In genomic region chr2:178804791-178805190, GRCh38 we compare ENCODE assay signal across 8 cellular contexts. TPM values are rescaled to one million over a fixed set of nuclear protein-coding genes. Genes with fewer than 3 reads are reported as not detected.
A peak's percentile ranks its signal among the peaks of the same experiment; 100 is the strongest.
DNase-seq lines count a peak whose midpoint lies in the region; ATAC-seq and TF ChIP-seq lines count a peak whose summit lies in the region.

No MANE protein-coding gene starts in this region.

- H2BK15ac ChIP-seq in H9 (ENCODE audit: low read depth, low read length): no peak overlapping the region

- DNase-seq in EL: peak; percentile 21
- DNase-seq in H9: no peak
- peak; percentile 12 for DNase-seq in NCI-H748 (lab: John Stamatoyannopoulos, UW; ENCODE audit: unreplicated experiment)
- peak; percentile 6 to 12 for DNase-seq in fibroblast of lung (ENCODE audit: low read depth in 2 of 2)
- DNase-seq in upper lobe of right lung: no peak
- DNase-seq in globus pallidus (ENCODE audit: low spot score): no peak
- no peak for DNase-seq in SHP77 treated with DMSO at 0.1 percent for 48 hours (lab: John Stamatoyannopoulos, UW)
- DNase-seq in activated naive CD4-positive, alpha-beta T cell (lab: John Stamatoyannopoulos, UW): no peak

- no peak overlapping the region for H3K56ac ChIP-seq in H9 (ENCODE audit: insufficient read length, low read depth, low read length)

- no peak overlapping the region for H3K23ac ChIP-seq in H9 (ENCODE audit: insufficient read length, low read depth, low read length)

- H3K9me3 ChIP-seq in H9 (ENCODE audit: control insufficient read depth, low read depth, low read length) (no peaks in the 10 kb centered on the region), fibroblast of lung (ENCODE audit: control insufficient read depth, insufficient read depth, low read depth, low read length) (no peaks in the 10 kb centered on the region), upper lobe of right lung (no peaks in the 10 kb centered on the region)

- no peak overlapping the region for H2BK12ac ChIP-seq in H9 (ENCODE audit: insufficient read length, low read depth, low read length)

- H3K4me3 ChIP-seq in fibroblast of lung (replicated peaks in 1 of 4; ENCODE audit: control extremely low read depth in 1 of 4, insufficient read depth in 1 of 4, low read depth in 3 of 4, low read length in 4 of 4): no peak overlapping the region
- H3K4me3 ChIP-seq in upper lobe of right lung: no peak overlapping the region

- no peaks in the 10 kb centered on the region for H3K79me2 ChIP-seq in H9 (ENCODE audit: insufficient read depth, low read length)
- H3K79me2 ChIP-seq in fibroblast of lung (ENCODE audit: control insufficient read depth, insufficient read depth, low read length): no peaks in the 10 kb centered on the region

- no peak overlapping the region for H2AK5ac ChIP-seq in H9 (ENCODE audit: insufficient read length, low read length)

- intact Hi-C loops in upper lobe of right lung (cut with DNase I): no loop called here

- no peak overlapping the region for H3K4me3 Mint-ChIP-seq in H9

- H3T11ph ChIP-seq in H9 (ENCODE audit: low read length): no peak overlapping the region

- H3K4me1 ChIP-seq in H9 (ENCODE audit: insufficient read depth, low read length): no peaks in the 10 kb centered on the region
- H3K4me1 ChIP-seq in fibroblast of lung (ENCODE audit: control insufficient read depth, extremely low read depth, insufficient read depth, low read length): no peaks in the 10 kb centered on the region
- H3K4me1 ChIP-seq in upper lobe of right lung: no peaks in the 10 kb centered on the region

- H3K18ac ChIP-seq in H9 (ENCODE audit: insufficient read length, low read depth, low read length): no peak overlapping the region

- H3K9me3 Mint-ChIP-seq in H9: no peaks in the 10 kb centered on the region

- H3K27ac Mint-ChIP-seq in H9: no peak overlapping the region

- H3K27ac ChIP-seq in H9 (ENCODE audit: insufficient read length, low read depth, low read length) (no peak overlapping the region), fibroblast of lung (ENCODE audit: insufficient read depth, low read length) (no peak overlapping the region), upper lobe of right lung (no peak overlapping the region)

- WGBS in H9 (ENCODE audit: extremely low coverage, insufficient read length, low lambda C conversion rate): no CpG with 5 or more reads among the region's 3 CpGs

- H3K27me3 ChIP-seq in H9 (ENCODE audit: insufficient read depth, low read length) (no peaks in the 10 kb centered on the region), fibroblast of lung (ENCODE audit: control insufficient read depth, insufficient read depth, low read length) (no peaks in the 10 kb centered on the region), upper lobe of right lung (no peaks in the 10 kb centered on the region)

- H3K4me1 Mint-ChIP-seq in H9: no peaks in the 10 kb centered on the region

- H2AFZ ChIP-seq in H9 (ENCODE audit: low read length): no peak overlapping the region
- no peak overlapping the region for H2AFZ ChIP-seq in fibroblast of lung (ENCODE audit: low read length)

- H2BK120ac ChIP-seq in H9 (ENCODE audit: low read depth, low read length, poor library complexity, severe bottlenecking): no peak overlapping the region

- H3K4me2 ChIP-seq in H9 (ENCODE audit: insufficient read depth, insufficient read length, low read length) (no peak overlapping the region), fibroblast of lung (ENCODE audit: extremely low read depth, insufficient read depth, low read length) (no peak overlapping the region)

- TF ChIP-seq CTCF in H9 (conservative IDR thresholded peaks at IDR 0.05) (peak; percentile 76), fibroblast of lung (conservative IDR thresholded peaks at IDR 0.05 in 1 of 2, IDR thresholded peaks at IDR 0.05 in 1 of 2; ENCODE audit: low read depth in 1 of 2, low read length in 2 of 2) (peak; percentile 18 to 37), upper lobe of right lung (IDR thresholded peaks at IDR 0.05) (peak; percentile 51)

- no peaks in the 10 kb centered on the region for H3K36me3 Mint-ChIP-seq in H9 (ENCODE audit: insufficient read depth in 1 of 3, low read depth in 3 of 3)

- H4K8ac ChIP-seq in H9 (replicated peaks; ENCODE audit: insufficient read length, low read depth, low read length): no peak overlapping the region

- no peak overlapping the region for H2BK20ac ChIP-seq in H9 (ENCODE audit: low read depth, low read length, poor library complexity, severe bottlenecking)

- no peaks in the 10 kb centered on the region for H4K20me1 ChIP-seq in H9 (ENCODE audit: control insufficient read depth, insufficient read depth, insufficient read length)
- H4K20me1 ChIP-seq in fibroblast of lung (ENCODE audit: control insufficient read depth, extremely low read depth, insufficient read depth, low read length): no peaks in the 10 kb centered on the region

- ATAC-seq in upper lobe of right lung: peak; percentile 45

- H2BK5ac ChIP-seq in H9 (ENCODE audit: insufficient read length, low read length): no peak overlapping the region

- H4K5ac ChIP-seq in H9 (ENCODE audit: insufficient read length, low read depth, low read length): no peak overlapping the region

- H4K91ac ChIP-seq in H9 (ENCODE audit: insufficient read length, low read depth, low read length): no peak overlapping the region

- H3K23me2 ChIP-seq in H9 (ENCODE audit: insufficient read length, low read depth, low read length, poor library complexity, severe bottlenecking): no peaks in the 10 kb centered on the region

- no peaks in the 10 kb centered on the region; the same call in 1 of the 2 replicates for H3K27me3 Mint-ChIP-seq in H9 (ENCODE audit: low read depth)

- no peak overlapping the region for H3K4ac ChIP-seq in H9 (ENCODE audit: low read depth, low read length)

- H3K36me3 ChIP-seq in fibroblast of lung (ENCODE audit: control insufficient read depth, insufficient read depth, low read length) (no peaks in the 10 kb centered on the region), upper lobe of right lung (no peaks in the 10 kb centered on the region)

- H3K14ac ChIP-seq in H9 (ENCODE audit: insufficient read depth, low read length): no peak overlapping the region

- H3K79me1 ChIP-seq in H9 (ENCODE audit: insufficient read depth, low read depth, low read length, poor library complexity, severe bottlenecking): no peaks in the 10 kb centered on the region

- H3K9ac ChIP-seq in H9 (ENCODE audit: extremely low read depth, insufficient read length, low read length) (no peak overlapping the region), fibroblast of lung (ENCODE audit: insufficient read depth, low read length) (no peak overlapping the region)

RNA-seq across cellular contexts. Expression of gene TTN, which starts 2.4 kb away (rescaled TPM):
- total RNA-seq in H9 (2021): 0.59 and 0.70 TPM in 2 replicates
- total RNA-seq in fibroblast of lung: 0.33 and 0.51 TPM in 2 replicates
- polyA plus RNA-seq in fibroblast of lung: 0.14 and 0.20 TPM in 2 replicates
- polyA plus RNA-seq in fibroblast of lung (2012): 0.06 and 0.16 TPM in 2 replicates
- polyA minus RNA-seq in fibroblast of lung (ENCODE audit: low replicate concordance): under 0.01 and 0.04 TPM in 2 replicates
- total RNA-seq in upper lobe of right lung: 19.6 TPM

Comparison
In these comparisons a context has a peak if more than half of its experiments do, and no peak if none do; other contexts are left out.
1. DNase-seq: peak in EL (single experiment), NCI-H748 (single experiment) and fibroblast of lung (2 of 2); none in H9 (single experiment), upper lobe of right lung (single experiment), globus pallidus (single experiment), SHP77 treated with DMSO at 0.1 percent for 48 hours (single experiment) and activated naive CD4-positive, alpha-beta T cell (0 of 4).
2. RNA of gene TTN, which starts 2.4 kb away (total RNA-seq): 19.6 TPM in upper lobe of right lung (single experiment); 0.59 to 0.70 TPM in H9 and 0.33 to 0.51 TPM in fibroblast of lung; every median in the first group is over 10 times any median in the second.
3. Peak in every context shown above with its lines, with median percentiles within 50 percentile points of each other: CTCF ChIP-seq.